Comparison of ENCODE assay signal across 24 cellular contexts in genomic region chr5:57831942-57832341, GRCh38.
"Had no signal": no experiment of that assay in that cellular context is flagged by ENCODE, and none has a peak within 500 bp of the region (broad histone marks: within the 10 kb centered on the region; RNA-seq: fewer than 3 reads in every experiment).

No MANE protein-coding gene starts in this region.

- H3K4me3 ChIP-seq: breast epithelium, esophagus squamous epithelium, hepatocyte, mucosa of descending colon, spleen, thoracic aorta, upper lobe of right lung had no signal

- FAIRE-seq: frontal cortex had no signal

- H3K4me1 ChIP-seq: breast epithelium, spleen, upper lobe of right lung had no signal

- H3K27ac ChIP-seq: breast epithelium, esophagus squamous epithelium, hepatocyte, spleen, thoracic aorta, upper lobe of right lung had no signal

- H3K36me3 ChIP-seq: breast epithelium, esophagus squamous epithelium, spleen, thoracic aorta, upper lobe of right lung had no signal

- H3K9me3 ChIP-seq: breast epithelium, esophagus squamous epithelium, mucosa of descending colon, thoracic aorta, upper lobe of right lung had no signal

- DNase-seq: activated B cell treated with CpG ODN at 0.5 μM for 24 hours; activated CD4-positive, alpha-beta T cell treated with anti-CD3 and anti-CD28 coated beads for 36 hours; activated CD8-positive, alpha-beta memory T cell treated with anti-CD3 and anti-CD28 coated beads, Interleukin-2, amount 10 ng/mL, durations not matched to agents 7 days and 5 days; activated CD8-positive, alpha-beta T cell treated with anti-CD3 and anti-CD28 coated beads, Interleukin-2, amount 10 ng/mL, durations not matched to agents 7 days and 5 days; activated naive CD8-positive, alpha-beta T cell treated with anti-CD3 and anti-CD28 coated beads, Interleukin-2, amount 50 U/mL, for 24 hours; activated T-cell treated with anti-CD3 and anti-CD28 coated beads, Interleukin-2, amount 50 U/mL, for 48 hours; amygdala; endodermal cell; esophagus squamous epithelium; glutamatergic neuron; islet precursor cell; left colon; mucosa of descending colon; posterior cingulate gyrus; right cardiac atrium; spleen; stimulated activated CD4-positive, alpha-beta T cell treated with anti-CD3 and anti-CD28 coated beads, Interleukin-2, amount 100 ng/mL, for 48 hours; T-cell; upper lobe of right lung had no signal

- ATAC-seq: activated CD4-positive, alpha-beta T cell treated with anti-CD3 and anti-CD28 coated beads for 36 hours; activated CD8-positive, alpha-beta memory T cell treated with anti-CD3 and anti-CD28 coated beads, Interleukin-2, amount 10 ng/mL, durations not matched to agents 7 days and 5 days; activated CD8-positive, alpha-beta T cell treated with anti-CD3 and anti-CD28 coated beads, Interleukin-2, amount 10 ng/mL, durations not matched to agents 7 days and 5 days; activated naive CD8-positive, alpha-beta T cell treated with anti-CD3 and anti-CD28 coated beads, Interleukin-2, amount 50 U/mL, for 24 hours; left colon; mucosa of descending colon; natural killer cell treated with Interleukin-12 subunit alpha and Interleukin-12 subunit beta and Interleukin-15 and Interleukin-18, amount 100 ng/mL, for 72 hours; right cardiac atrium; T-cell; upper lobe of right lung had no signal

- H2AFZ ChIP-seq: hepatocyte had no signal

- H3K4me2 ChIP-seq: hepatocyte had no signal

- H3K27me3 ChIP-seq: breast epithelium, esophagus squamous epithelium, hepatocyte, spleen, upper lobe of right lung had no signal
